In genomic region chr2:172426635-172427255, GRCh38 we compare ENCODE assay signal across 8 cellular contexts. TPM values are rescaled to one million over a fixed set of nuclear protein-coding genes. Genes with fewer than 3 reads are reported as not detected.
DNase-seq lines count a peak whose midpoint lies in the region; TF ChIP-seq lines count a peak whose summit lies in the region.

No MANE protein-coding gene starts in this region.

- H3K36me3 ChIP-seq in iPS DF 6.9 (ENCODE audit: control insufficient read depth, insufficient read depth, low read length) (no peaks in the 10 kb centered on the region), smooth muscle cell (ENCODE audit: low read depth) (no peaks in the 10 kb centered on the region)

- peaks cover 73% of the 10 kb centered on the region for H3K4me1 Mint-ChIP-seq in activated CD4-positive, alpha-beta memory T cell treated with anti-CD3 and anti-CD28 coated beads for 36 hours (ENCODE audit: low read depth)

- H3K9ac ChIP-seq in smooth muscle cell (ENCODE audit: low read depth), result no peak overlapping the region

- H3K4me1 ChIP-seq in iPS DF 6.9 (ENCODE audit: control insufficient read depth, insufficient read depth, low read length) (peaks cover 6% of the 10 kb centered on the region), smooth muscle cell (ENCODE audit: low read depth) (peaks cover 14% of the 10 kb centered on the region)

- no peaks in the 10 kb centered on the region for H3K9me3 Mint-ChIP-seq in activated CD4-positive, alpha-beta memory T cell treated with anti-CD3 and anti-CD28 coated beads for 36 hours

- H3K9me3 ChIP-seq in iPS DF 6.9 (ENCODE audit: control insufficient read depth, insufficient read depth, low read length) (no peaks in the 10 kb centered on the region), smooth muscle cell (replicated peaks; ENCODE audit: low read depth) (no peaks in the 10 kb centered on the region)

- TF ChIP-seq CTCF in HFF-Myc (IDR thresholded peaks at IDR 0.05; ENCODE audit: low read depth, low read length, missing control alignments) (no peak), smooth muscle cell (IDR thresholded peaks at IDR 0.05; ENCODE audit: borderline replicate concordance, insufficient read depth, poor library complexity, severe bottlenecking) (no peak)

- no peaks in the 10 kb centered on the region for H3K27me3 Mint-ChIP-seq in activated CD4-positive, alpha-beta memory T cell treated with anti-CD3 and anti-CD28 coated beads for 36 hours

- H3K79me2 ChIP-seq in smooth muscle cell (ENCODE audit: low read depth), result peaks cover 6% of the 10 kb centered on the region

- peak overlapping the region; percentile 59 for H2AFZ ChIP-seq in smooth muscle cell (ENCODE audit: low read depth)

- WGBS in iPS DF 6.9 (ENCODE audit: insufficient coverage, insufficient read length), result no CpG with 5 or more reads among the region's 17 CpGs
- 71% methylated on average over 17 of the region's 17 CpGs for WGBS in smooth muscle cell (ENCODE audit: low lambda C conversion rate)

- POLR2A ChIA-PET in activated CD4-positive, alpha-beta memory T cell treated with anti-CD3 and anti-CD28 coated beads for 36 hours (lab: Charles Lee), result interaction anchor here (1.4 to 2.8 kb wide), 3 partner anchors 10 to 33 kb away, joined by 4 to 19 read pairs (median 13); no protein-coding TSS in a partner anchor

- H3K27ac Mint-ChIP-seq in activated CD4-positive, alpha-beta memory T cell treated with anti-CD3 and anti-CD28 coated beads for 36 hours, result peak overlapping the region; percentile 55

- CTCF ChIA-PET in activated CD4-positive, alpha-beta memory T cell treated with anti-CD3 and anti-CD28 coated beads for 36 hours (lab: Charles Lee), result interaction anchor here (0.9 to 16.2 kb wide), 6 partner anchors 12 to 853 kb away, joined by 3 to 235 read pairs (median 6); no protein-coding TSS in a partner anchor

- H3K4me3 Mint-ChIP-seq in activated CD4-positive, alpha-beta memory T cell treated with anti-CD3 and anti-CD28 coated beads for 36 hours, result peak overlapping the region; percentile 68

- in situ Hi-C loops in ACHN (cut with HindIII; ENCODE audit: low pct_ligation_motif_present, low pct_unique_long_range_greater_than_20kb, low sequenced_read_pairs), result no loop called here

- H3K36me3 Mint-ChIP-seq in activated CD4-positive, alpha-beta memory T cell treated with anti-CD3 and anti-CD28 coated beads for 36 hours, result no peaks in the 10 kb centered on the region

- H3K27ac ChIP-seq in iPS DF 6.9 (ENCODE audit: low read length) (no peak overlapping the region), smooth muscle cell (ENCODE audit: low read depth) (no peak overlapping the region)

- peak overlapping the region; percentile 65 for H3K4me3 ChIP-seq in HFF-Myc (replicated peaks; ENCODE audit: low read depth, low read length)
- peak overlapping the region; percentile 11; the same call in 1 of the 2 replicates for H3K4me3 ChIP-seq in iPS DF 6.9 (ENCODE audit: low read length)
- H3K4me3 ChIP-seq in smooth muscle cell, result peak overlapping the region; percentile 58

- no peaks in the 10 kb centered on the region for H3F3A ChIP-seq in smooth muscle cell (ENCODE audit: low read depth)

- intact Hi-C loops in activated CD4-positive, alpha-beta memory T cell treated with anti-CD3 and anti-CD28 coated beads for 36 hours (cut with micrococcal nuclease), result loop anchor here (1.0 to 10.0 kb wide), 2 partner anchors 11 to 128 kb away; partner anchors contain the start of gene PDK1

- H3K4me2 ChIP-seq in smooth muscle cell, result peak overlapping the region; percentile 98

- peaks cover 5% of the 10 kb centered on the region for H4K20me1 ChIP-seq in smooth muscle cell (ENCODE audit: low read depth)

- H3K27me3 ChIP-seq in iPS DF 6.9 (ENCODE audit: control insufficient read depth, insufficient read depth, low read length) (no peaks in the 10 kb centered on the region), smooth muscle cell (ENCODE audit: low read depth) (peaks cover 64% of the 10 kb centered on the region)

- DNase-seq in HFF-Myc (ENCODE audit: extremely low read depth, low read depth), result no peak
- DNase-seq in activated CD4-positive, alpha-beta memory T cell treated with anti-CD3 and anti-CD28 coated beads for 36 hours, result no peak
- DNase-seq in iPS DF 6.9 (ENCODE audit: low read depth, low spot score), result no peak
- no peak for DNase-seq in smooth muscle cell (lab: John Stamatoyannopoulos, UW; ENCODE audit: unreplicated experiment)
- DNase-seq in NCI-H748 treated with DMSO at 0.1 percent for 48 hours (lab: John Stamatoyannopoulos, UW), result no peak
- no peak for DNase-seq in SW480 (ENCODE audit: low spot score)
- DNase-seq in ACHN, result no peak
- DNase-seq in islet precursor cell, result no peak

RNA-seq across cellular contexts. Expression of gene ITGA6, which starts 0.6 kb away (rescaled TPM):
- 1 to 10 TPM; 8.2 to 8.6 TPM for total RNA-seq in activated CD4-positive, alpha-beta memory T cell treated with anti-CD3 and anti-CD28 coated beads for 36 hours
- total RNA-seq in smooth muscle cell, result 188 and 198 TPM in 2 replicates
- 11.8 and 54.7 TPM in 2 replicates for polyA plus RNA-seq in smooth muscle cell

Comparison
In these comparisons a context has a peak if more than half of its experiments do, and no peak if none do; other contexts are left out.
1. H3K4me3 ChIP-seq: peak in every context shown above with its lines; median percentile 65 in HFF-Myc; 58 in smooth muscle cell; 11 in iPS DF 6.9.
2. RNA of gene ITGA6, which starts 0.6 kb away (total RNA-seq): 188 to 198 TPM in smooth muscle cell; 8.2 to 8.6 TPM in activated CD4-positive, alpha-beta memory T cell treated with anti-CD3 and anti-CD28 coated beads for 36 hours; every median in the first group is over 10 times any median in the second.